In the genomic region with DNA sequence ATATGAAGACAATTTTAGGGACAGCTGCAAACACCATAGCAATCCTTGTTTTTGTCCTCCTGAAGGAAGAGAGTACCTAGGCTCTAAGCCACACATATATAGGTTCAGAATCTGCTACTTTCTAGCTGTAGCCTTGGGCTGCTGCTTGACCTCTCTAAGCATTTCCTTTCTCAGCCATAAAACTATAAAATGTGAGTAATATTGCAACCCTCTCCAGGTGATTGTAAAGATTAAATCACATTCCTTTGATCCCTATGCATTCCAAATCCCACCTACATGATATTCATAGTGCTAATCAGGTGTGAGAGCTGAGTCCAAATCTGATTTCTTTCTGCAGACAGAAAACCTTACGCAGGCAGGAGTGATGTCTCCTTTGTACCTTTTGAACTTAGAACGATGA, we compare ENCODE assay signal across 18 cellular contexts.
"Had no signal": no experiment of that assay in that cellular context is flagged by ENCODE, and none has a peak within 500 bp of the region (broad histone marks: within the 10 kb centered on the region; RNA-seq: fewer than 3 reads in every experiment).

No MANE protein-coding gene starts in this region.

- H3K36me3 ChIP-seq: sigmoid colon, thoracic aorta, upper lobe of left lung had no signal

- H3K27ac ChIP-seq: sigmoid colon, thoracic aorta, upper lobe of left lung had no signal

- H3K27ac Mint-ChIP-seq: activated CD4-positive, alpha-beta T cell treated with anti-CD3 and anti-CD28 coated beads for 36 hours; activated CD8-positive, alpha-beta T cell treated with anti-CD3 and anti-CD28 coated beads for 36 hours; activated T-cell treated with anti-CD3 and anti-CD28 coated beads, Interleukin-2, amount 50 U/mL, for 24 hours; activated T-helper 2 cell treated with anti-CD3 and anti-CD28 coated beads, Interferon-gamma antibody, Interleukin-2, Interleukin-4, amounts not matched to agents 10 μg/mL and 5 μg/mL and 100 μg/mL, durations not matched to agents 14 hours and 24 hours and 36 hours; stimulated activated naive B cell treated with anti-CD40 and anti-IgM and Interleukin-4, amounts not matched to agents 10 μg/mL and 1 μg/mL and 100 μg/mL, for 72 hours had no signal

- H3K27me3 Mint-ChIP-seq: activated CD4-positive, alpha-beta T cell treated with anti-CD3 and anti-CD28 coated beads for 36 hours; activated CD8-positive, alpha-beta T cell treated with anti-CD3 and anti-CD28 coated beads for 36 hours; activated T-cell treated with anti-CD3 and anti-CD28 coated beads, Interleukin-2, amount 50 U/mL, for 24 hours had no signal

- ATAC-seq: activated CD4-positive, alpha-beta T cell treated with anti-CD3 and anti-CD28 coated beads for 36 hours; activated CD8-positive, alpha-beta T cell treated with anti-CD3 and anti-CD28 coated beads for 36 hours; left lobe of liver; stimulated activated naive B cell treated with anti-CD40 and anti-IgM and Interleukin-4, amounts not matched to agents 10 μg/mL and 1 μg/mL and 100 μg/mL, for 72 hours had no signal

- H3K4me1 ChIP-seq: sigmoid colon, upper lobe of left lung had no signal

- H3K9me3 Mint-ChIP-seq: activated T-helper 2 cell treated with anti-CD3 and anti-CD28 coated beads, Interferon-gamma antibody, Interleukin-2, Interleukin-4, amounts not matched to agents 10 μg/mL and 5 μg/mL and 100 μg/mL, durations not matched to agents 14 hours and 24 hours and 36 hours had no signal

- H3K36me3 Mint-ChIP-seq: stimulated activated naive B cell treated with anti-CD40 and anti-IgM and Interleukin-4, amounts not matched to agents 10 μg/mL and 1 μg/mL and 100 μg/mL, for 72 hours had no signal

- H3K4me3 ChIP-seq: lung, sigmoid colon, thoracic aorta, upper lobe of left lung had no signal

- H3K9me3 ChIP-seq: sigmoid colon, thoracic aorta, upper lobe of left lung had no signal

- DNase-seq: activated CD4-positive, alpha-beta T cell treated with anti-CD3 and anti-CD28 coated beads for 36 hours; activated CD8-positive, alpha-beta T cell treated with anti-CD3 and anti-CD28 coated beads for 36 hours; activated naive CD4-positive, alpha-beta T cell treated with Interleukin-2 at 50 U/mL for 16 hours; activated T-cell treated with anti-CD3 and anti-CD28 coated beads, Interleukin-2, amount 50 U/mL, for 24 hours; amniotic stem cell; dermis blood vessel endothelial cell; effector memory CD4-positive, alpha-beta T cell; hypothalamus; kidney; occipital lobe; posterior cingulate gyrus; sigmoid colon; stimulated activated naive B cell treated with anti-CD40 and anti-IgM and Interleukin-4, amounts not matched to agents 10 μg/mL and 1 μg/mL and 100 μg/mL, for 72 hours; upper lobe of left lung had no signal

- H3K4me3 Mint-ChIP-seq: activated CD4-positive, alpha-beta T cell treated with anti-CD3 and anti-CD28 coated beads for 36 hours; activated CD8-positive, alpha-beta T cell treated with anti-CD3 and anti-CD28 coated beads for 36 hours; activated T-cell treated with anti-CD3 and anti-CD28 coated beads, Interleukin-2, amount 50 U/mL, for 24 hours; stimulated activated naive B cell treated with anti-CD40 and anti-IgM and Interleukin-4, amounts not matched to agents 10 μg/mL and 1 μg/mL and 100 μg/mL, for 72 hours had no signal

- H3K27me3 ChIP-seq: sigmoid colon, upper lobe of left lung had no signal
